Comparison of ENCODE assay signal across 15 cellular contexts in genomic region chr2:118124293-118124891, GRCh38. TPM values are rescaled to one million over a fixed set of nuclear protein-coding genes. Genes with fewer than 3 reads are reported as not detected.
DNase-seq lines count a peak whose midpoint lies in the region; ATAC-seq and TF ChIP-seq lines count a peak whose summit lies in the region.
"Had no signal": no experiment of that assay in that cellular context is flagged by ENCODE, and none has a peak within 500 bp of the region (broad histone marks: within the 10 kb centered on the region; RNA-seq: fewer than 3 reads in every experiment).

No MANE protein-coding gene starts in this region.

- TF ChIP-seq CTCF in PC-9 (conservative IDR thresholded peaks at IDR 0.05): no peak
- no peak for TF ChIP-seq CTCF in suprapubic skin (IDR thresholded peaks at IDR 0.05)
- no peak for TF ChIP-seq CTCF in CD8-positive, alpha-beta T cell (IDR thresholded peaks at IDR 0.05)

- H3K27ac ChIP-seq in PC-9: peak overlapping the region; percentile 99
- H3K27ac ChIP-seq in suprapubic skin: peak overlapping the region; percentile 73
- H3K27ac ChIP-seq in CD8-positive, alpha-beta T cell (ENCODE audit: low read depth, low read length): no peak overlapping the region
- H3K27ac ChIP-seq: right lobe of liver had no signal

- intact Hi-C loops in PC-9 (cut with micrococcal nuclease; ENCODE audit: unreplicated experiment): no loop called here
- intact Hi-C loops in CD8-positive, alpha-beta T cell (cut with DNase I, micrococcal nuclease): no loop called here

- POLR2A ChIA-PET in PC-9 (lab: Charles Lee; ENCODE audit: unreplicated experiment): interaction anchor here (1.0 to 1.2 kb wide), 3 partner anchors 10 to 77 kb away, joined by 3 to 21 read pairs (median 7); partner anchors contain the start of gene INSIG2
- POLR2A ChIA-PET in CD8-positive, alpha-beta T cell (lab: Charles Lee): no interaction called here

- DNase-seq in PC-9 (no peak), glomerular visceral epithelial cell (ENCODE audit: extremely low spot score) (peak; percentile 31), suprapubic skin (ENCODE audit: low spot score in 2 of 2) (no peak), D341Med (ENCODE audit: low spot score) (no peak), NCI-H446 (lab: John Stamatoyannopoulos, UW) (no peak), HT-29 (ENCODE audit: low spot score) (no peak)
- DNase-seq in CD8-positive, alpha-beta T cell: no peak
- DNase-seq: CD4-positive, alpha-beta T cell; central memory CD4-positive, alpha-beta T cell; NCI-H2171 treated with DMSO at 0.1 percent for 48 hours; NK-92 treated with Interleukin-12 subunit alpha and Interleukin-12 subunit beta, amount 100 ng/mL, for 24 hours; right lobe of liver had no signal

- TF ChIP-seq POLR2A in suprapubic skin (IDR thresholded peaks at IDR 0.05): no peak

- H3K36me3 Mint-ChIP-seq in CD8-positive, alpha-beta T cell: no peaks in the 10 kb centered on the region

- peak; percentile 35 for ATAC-seq in HG02759 (IDR thresholded peaks at IDR 0.05; ENCODE audit: unreplicated experiment)
- no peak for ATAC-seq in CD8-positive, alpha-beta T cell

- H4K20me1 ChIP-seq in PC-9 (ENCODE audit: insufficient read depth): no peaks in the 10 kb centered on the region

- WGBS in suprapubic skin: 85% methylated on average over 8 of the region's 8 CpGs

- TF ChIP-seq EP300 in suprapubic skin (IDR thresholded peaks at IDR 0.05): no peak

- H3K4me1 Mint-ChIP-seq in CD8-positive, alpha-beta T cell (ENCODE audit: low read depth): no peaks in the 10 kb centered on the region

- H3K4me2 ChIP-seq in PC-9: peak overlapping the region; percentile 66

- CTCF ChIA-PET in PC-9 (lab: Charles Lee): interaction anchor here (0.5 kb wide), 1 partner anchor 45 kb away, joined by 3 read pairs; no protein-coding TSS in a partner anchor
- CTCF ChIA-PET in CD8-positive, alpha-beta T cell (lab: Charles Lee): no interaction called here

- H3K4me3 Mint-ChIP-seq in CD8-positive, alpha-beta T cell: no peak overlapping the region
- H3K4me3 Mint-ChIP-seq: activated naive CD8-positive, alpha-beta T cell; CD4-positive, alpha-beta T cell; stimulated activated naive CD8-positive, alpha-beta T cell treated with anti-CD3 and anti-CD28 coated beads, Interleukin-15, Interleukin-2, amounts not matched to agents 100 ng/mL and 50 ng/mL, for 24 hours had no signal

- no peaks in the 10 kb centered on the region for H3K79me2 ChIP-seq in PC-9 (ENCODE audit: low read depth)

- TSS peak; percentile 60 for BruUV-seq in PC-9 (replicated peaks; lab: Mats Ljungman, UMichigan)

- H3K27me3 ChIP-seq in PC-9 (ENCODE audit: insufficient read depth, low read depth): no peaks in the 10 kb centered on the region
- H3K27me3 ChIP-seq in suprapubic skin: no peaks in the 10 kb centered on the region
- H3K27me3 ChIP-seq in CD8-positive, alpha-beta T cell (ENCODE audit: insufficient read depth, low read length): peaks cover 3% of the 10 kb centered on the region
- H3K27me3 ChIP-seq: right lobe of liver had no signal

- H3K27me3 Mint-ChIP-seq in CD8-positive, alpha-beta T cell (ENCODE audit: low read depth): peaks cover 32% of the 10 kb centered on the region

- H3K36me3 ChIP-seq in PC-9 (ENCODE audit: low read depth) (0 out of 2 replicates have a peak, but pooled peaks cover 8% of the 10 kb centered on the region), suprapubic skin (no peaks in the 10 kb centered on the region)
- no peaks in the 10 kb centered on the region for H3K36me3 ChIP-seq in CD8-positive, alpha-beta T cell (ENCODE audit: insufficient read depth, low read length)
- H3K36me3 ChIP-seq: right lobe of liver had no signal

- 0 out of 2 replicates have a peak, but pooled peaks cover 3% of the 10 kb centered on the region for H3K9me2 ChIP-seq in PC-9 (ENCODE audit: insufficient read depth)

- H3K9me3 ChIP-seq in PC-9 (ENCODE audit: insufficient read depth, low read depth) (peaks cover 4% of the 10 kb centered on the region; the same call in 1 of the 2 replicates), suprapubic skin (no peaks in the 10 kb centered on the region)
- H3K9me3 ChIP-seq in CD8-positive, alpha-beta T cell (ENCODE audit: low read length): no peaks in the 10 kb centered on the region
- H3K9me3 ChIP-seq: right lobe of liver had no signal

- H3F3A ChIP-seq in PC-9 (ENCODE audit: insufficient read depth, low read depth): peaks cover 44% of the 10 kb centered on the region

- no peak overlapping the region for H3K27ac Mint-ChIP-seq in CD8-positive, alpha-beta T cell
- H3K27ac Mint-ChIP-seq: activated naive CD8-positive, alpha-beta T cell; CD4-positive, alpha-beta T cell; stimulated activated naive CD8-positive, alpha-beta T cell treated with anti-CD3 and anti-CD28 coated beads, Interleukin-15, Interleukin-2, amounts not matched to agents 100 ng/mL and 50 ng/mL, for 24 hours had no signal

- H3K4me1 ChIP-seq in PC-9 (replicated peaks; ENCODE audit: insufficient read depth) (peaks cover 63% of the 10 kb centered on the region), suprapubic skin (peaks cover 31% of the 10 kb centered on the region)
- H3K4me1 ChIP-seq in CD8-positive, alpha-beta T cell (ENCODE audit: insufficient read depth, low read length): no peaks in the 10 kb centered on the region

- no peak overlapping the region for H2AFZ ChIP-seq in PC-9

- H3K4me3 ChIP-seq in PC-9 (peak overlapping the region; percentile 27; the same call in 1 of the 2 replicates), suprapubic skin (no peak overlapping the region)
- no peak overlapping the region for H3K4me3 ChIP-seq in CD8-positive, alpha-beta T cell (ENCODE audit: low read depth, low read length)
- H3K4me3 ChIP-seq: right lobe of liver had no signal

- H3K9me3 Mint-ChIP-seq in CD8-positive, alpha-beta T cell: no peaks in the 10 kb centered on the region
- H3K9me3 Mint-ChIP-seq: CD4-positive, alpha-beta T cell; stimulated activated naive CD8-positive, alpha-beta T cell treated with anti-CD3 and anti-CD28 coated beads, Interleukin-15, Interleukin-2, amounts not matched to agents 100 ng/mL and 50 ng/mL, for 24 hours had no signal

RNA-seq across cellular contexts. Expression of gene INSIG2, which starts 36.1 kb away (rescaled TPM):
- total RNA-seq in PC-9 (2021) (33.6 and 54.8 TPM in 2 replicates), suprapubic skin (10 to 100 TPM in 2 of 4 donors, 1 to 10 TPM in 2; 6.9 to 14.9 (median 9.3) TPM)
- 10 to 100 TPM; 10.9 to 11.8 TPM for total RNA-seq in CD8-positive, alpha-beta T cell
- total RNA-seq in HT-29 (2014; rRNA removed; shearing (Covaris generic)): 4.4 and 4.9 TPM in 2 replicates
